Comparison of ENCODE assay signal across 14 cellular contexts in genomic region chr20:37297066-37297736, GRCh38. TPM values are rescaled to one million over a fixed set of nuclear protein-coding genes. Genes with fewer than 3 reads are reported as not detected.
DNase-seq lines count a peak whose midpoint lies in the region; ATAC-seq and TF ChIP-seq lines count a peak whose summit lies in the region.
"Had no signal": no experiment of that assay in that cellular context is flagged by ENCODE, and none has a peak within 500 bp of the region (broad histone marks: within the 10 kb centered on the region; RNA-seq: fewer than 3 reads in every experiment).

No MANE protein-coding gene starts in this region.

- 0 out of 2 replicates have a peak, but pooled peaks cover 7% of the 10 kb centered on the region for H3F3A ChIP-seq in GM23338 (replicated peaks; ENCODE audit: low read depth)

- H3K4me3 ChIP-seq in GM23338 (no peak overlapping the region), stomach (no peak overlapping the region), endodermal cell (ENCODE audit: low read length) (no peak overlapping the region)
- H3K4me3 ChIP-seq: dorsolateral prefrontal cortex, Peyer's patch had no signal

- TF ChIP-seq POLR2A in stomach (IDR thresholded peaks at IDR 0.05) = no peak

- H3K4me1 ChIP-seq in GM23338 (ENCODE audit: insufficient read depth) (peaks cover 7% of the 10 kb centered on the region; the same call in 1 of the 2 replicates), stomach (peaks cover 35 to 81% (median 65%) of the 10 kb centered on the region in 4 donors), endodermal cell (ENCODE audit: control insufficient read depth, insufficient read depth, low read length) (peaks cover 14% of the 10 kb centered on the region)

- no peaks in the 10 kb centered on the region for H3K27me3 Mint-ChIP-seq in GM23338 (ENCODE audit: insufficient read depth, low read depth, poor library complexity)
- H3K27me3 Mint-ChIP-seq in endodermal cell (ENCODE audit: insufficient read depth) = no peaks in the 10 kb centered on the region
- H3K27me3 Mint-ChIP-seq in progenitor cell of endocrine pancreas = no peaks in the 10 kb centered on the region
- H3K27me3 Mint-ChIP-seq: naive B cell; stimulated activated naive CD8-positive, alpha-beta T cell treated with anti-CD3 and anti-CD28 coated beads, Interleukin-15, amount 100 ng/mL, for 72 hours had no signal

- peaks cover 7% of the 10 kb centered on the region; the same call in 1 of the 2 replicates for H3K36me3 ChIP-seq in GM23338 (ENCODE audit: insufficient read depth)
- H3K36me3 ChIP-seq in stomach = peaks cover 8 to 41% (median 31%) of the 10 kb centered on the region in 4 donors
- H3K36me3 ChIP-seq in endodermal cell (ENCODE audit: control insufficient read depth, insufficient read depth, low read length) = peaks cover 53% of the 10 kb centered on the region

- H3K9ac ChIP-seq in endodermal cell (ENCODE audit: extremely low read depth, low read length, poor library complexity, severe bottlenecking) = no peak overlapping the region

- H3K9me3 Mint-ChIP-seq in GM23338 = peaks cover 13% of the 10 kb centered on the region
- peaks cover 16% of the 10 kb centered on the region for H3K9me3 Mint-ChIP-seq in endodermal cell
- peaks cover 7% of the 10 kb centered on the region for H3K9me3 Mint-ChIP-seq in progenitor cell of endocrine pancreas (ENCODE audit: low read depth)

- DNase-seq in GM23338 (ENCODE audit: low spot score) (no peak), amniotic epithelial cell (ENCODE audit: low read depth) (peak; percentile 76), fibroblast of the conjunctiva (ENCODE audit: low read depth) (peak; percentile 49), stomach (no peak), endodermal cell (no peak), progenitor cell of endocrine pancreas (ENCODE audit: low spot score, unreplicated experiment) (no peak), NCI-H510A treated with DMSO at 0.1 percent for 48 hours (lab: John Stamatoyannopoulos, UW) (no peak), HK-2 (ENCODE audit: unreplicated experiment) (no peak)
- DNase-seq: dorsolateral prefrontal cortex; naive B cell; stimulated activated CD4-positive, alpha-beta T cell treated with anti-CD3 and anti-CD28 coated beads, Interleukin-1b, Interleukin-23, amount 100 ng/mL, for 48 hours; stimulated activated naive CD8-positive, alpha-beta T cell treated with anti-CD3 and anti-CD28 coated beads, Interleukin-15, amount 100 ng/mL, for 72 hours; WERI-Rb-1 had no signal

- peaks cover 53% of the 10 kb centered on the region for H3K79me2 ChIP-seq in GM23338 (replicated peaks; ENCODE audit: insufficient read depth)

- peaks cover 13% of the 10 kb centered on the region for H3K4me1 Mint-ChIP-seq in GM23338
- H3K4me1 Mint-ChIP-seq in endodermal cell = peaks cover 27% of the 10 kb centered on the region
- H3K4me1 Mint-ChIP-seq in progenitor cell of endocrine pancreas (ENCODE audit: low read depth) = peaks cover 7% of the 10 kb centered on the region

- H3K27me3 ChIP-seq in GM23338 (ENCODE audit: insufficient read depth) (no peaks in the 10 kb centered on the region), stomach (no peaks in the 10 kb centered on the region), endodermal cell (ENCODE audit: control insufficient read depth, insufficient read depth, low read length, poor library complexity, severe bottlenecking) (no peaks in the 10 kb centered on the region)
- H3K27me3 ChIP-seq: dorsolateral prefrontal cortex, Peyer's patch had no signal

- no peak for ATAC-seq in GM23338
- ATAC-seq: stimulated activated naive CD8-positive, alpha-beta T cell treated with anti-CD3 and anti-CD28 coated beads, Interleukin-15, amount 100 ng/mL, for 72 hours had no signal

- peaks cover 7% of the 10 kb centered on the region; the same call in 1 of the 2 replicates for H4K20me1 ChIP-seq in GM23338 (replicated peaks; ENCODE audit: insufficient read depth)

- WGBS in stomach, 5 donors = 77 to 90% (median 82%) methylated on average over 13 of the region's 13 CpGs
- WGBS in endodermal cell (ENCODE audit: insufficient coverage in 1 of 2, insufficient read length in 1 of 2), 2 experiments = 94 to 96% methylated on average over 10 to 13 of the region's 13 CpGs

- no peak overlapping the region; the same call in 1 of the 2 replicates for H3K27ac Mint-ChIP-seq in GM23338
- no peak overlapping the region for H3K27ac Mint-ChIP-seq in endodermal cell
- H3K27ac Mint-ChIP-seq in progenitor cell of endocrine pancreas = no peak overlapping the region
- H3K27ac Mint-ChIP-seq: stimulated activated naive CD8-positive, alpha-beta T cell treated with anti-CD3 and anti-CD28 coated beads, Interleukin-15, amount 100 ng/mL, for 72 hours had no signal

- no peaks in the 10 kb centered on the region for H3K9me2 ChIP-seq in GM23338 (ENCODE audit: insufficient read depth)

- 0 out of 2 replicates have a peak overlapping the region, but pooled peaks have one; percentile 27 for H3K27ac ChIP-seq in GM23338 (ENCODE audit: low read depth)
- H3K27ac ChIP-seq in stomach = peak overlapping the region in 4 of 5 donors; percentile 65 to 84 (median 77)
- H3K27ac ChIP-seq in endodermal cell (ENCODE audit: low read depth, low read length) = no peak overlapping the region
- H3K27ac ChIP-seq: WERI-Rb-1 had no signal

- no peak for TF ChIP-seq EP300 in stomach (IDR thresholded peaks at IDR 0.05)

- no peaks in the 10 kb centered on the region for H3K9me3 ChIP-seq in stomach
- peaks cover 17% of the 10 kb centered on the region for H3K9me3 ChIP-seq in endodermal cell (ENCODE audit: control insufficient read depth, low read length)
- H3K9me3 ChIP-seq: Peyer's patch had no signal

- intact Hi-C loops in stomach (cut with DNase I; ENCODE audit: low total_unique reads) = no loop called here

- no peak overlapping the region for H3K4me2 ChIP-seq in GM23338

- H3K36me3 Mint-ChIP-seq in GM23338 (ENCODE audit: low read depth) (peaks cover 45% of the 10 kb centered on the region), endodermal cell (ENCODE audit: low read depth) (peaks cover 57% of the 10 kb centered on the region), progenitor cell of endocrine pancreas (ENCODE audit: insufficient read depth) (peaks cover 37% of the 10 kb centered on the region)

- H2AFZ ChIP-seq in GM23338 = no peak overlapping the region

- TF ChIP-seq CTCF in GM23338 (conservative IDR thresholded peaks at IDR 0.05; ENCODE audit: low read depth in 2 of 2) (no peak), stomach (IDR thresholded peaks at IDR 0.05) (no peak), endodermal cell (conservative IDR thresholded peaks at IDR 0.05) (no peak), progenitor cell of endocrine pancreas (IDR thresholded peaks at IDR 0.05; ENCODE audit: unreplicated experiment) (no peak)

- H3K4me3 Mint-ChIP-seq in GM23338 = no peak overlapping the region
- no peak overlapping the region for H3K4me3 Mint-ChIP-seq in endodermal cell
- no peak overlapping the region for H3K4me3 Mint-ChIP-seq in progenitor cell of endocrine pancreas (ENCODE audit: low read depth)
- H3K4me3 Mint-ChIP-seq: stimulated activated naive CD8-positive, alpha-beta T cell treated with anti-CD3 and anti-CD28 coated beads, Interleukin-15, amount 100 ng/mL, for 72 hours had no signal

TF ChIP-seq in GM23338, 12 proteins besides CTCF, POLR2A, EP300 and RAD21 (continues in another document):
- TF ChIP-seq STAT1 (IDR thresholded peaks at IDR 0.05; ENCODE audit: unreplicated experiment) (no peak), EZH2 (IDR thresholded peaks at IDR 0.05; ENCODE audit: low read depth, unreplicated experiment) (no peak), EZH2phosphoT487 (IDR thresholded peaks at IDR 0.05; ENCODE audit: unreplicated experiment) (no peak)

RNA-seq across cellular contexts. Expression of gene MANBAL, which starts 7.7 kb away (rescaled TPM):
- total RNA-seq in GM23338 (2014; rRNA removed; shearing (Covaris generic)) = 28.4 and 31.7 TPM in 2 replicates
- polyA plus RNA-seq in GM23338 (2016; fragmentation: Nextera tagmentation; extraction: Ambion mirVana) = 44.2 and 48.1 TPM in 2 replicates
- total RNA-seq in stomach = 10 to 100 TPM in 3 of 5 donors, 1 to 10 TPM in 2; 2.3 to 27.5 (median 15.2) TPM
- polyA plus RNA-seq in stomach = 10 to 100 TPM; 43.5 to 57.7 (median 57.5) TPM
- total RNA-seq in endodermal cell = 10 to 100 TPM; 44.4 to 49.9 TPM
- polyA plus RNA-seq in endodermal cell (2013, experiment 1 of 2) = 60.3 TPM
- polyA plus RNA-seq in endodermal cell (2013, experiment 2 of 2) = 61.4 TPM
- 39.4 and 41.2 TPM in 2 replicates for total RNA-seq in progenitor cell of endocrine pancreas

RNA-seq across cellular contexts. Expression of gene GHRH, which starts 35.6 kb away (rescaled TPM):
- total RNA-seq in GM23338 (2014; rRNA removed; shearing (Covaris generic)) = not detected in 2 replicates
- polyA plus RNA-seq in GM23338 (2016; fragmentation: Nextera tagmentation; extraction: Ambion mirVana) = 0.40 TPM in 1 of 2 replicates, not detected in the other
- total RNA-seq in stomach = not detected
- polyA plus RNA-seq in stomach = not detected
- not detected for total RNA-seq in endodermal cell
- 0.78 TPM for polyA plus RNA-seq in endodermal cell (2013, experiment 1 of 2)
- not detected for polyA plus RNA-seq in endodermal cell (2013, experiment 2 of 2)
- 0.75 TPM in 1 of 2 replicates, not detected in the other for total RNA-seq in progenitor cell of endocrine pancreas
- total RNA-seq: Peyer's patch had no signal

RNA-seq across cellular contexts. Expression of gene SRC, which starts 48.7 kb away (rescaled TPM):
- total RNA-seq in GM23338 (2014; rRNA removed; shearing (Covaris generic)) = 25.9 and 34.6 TPM in 2 replicates
- polyA plus RNA-seq in GM23338 (2016; fragmentation: Nextera tagmentation; extraction: Ambion mirVana) = 7.1 and 8.0 TPM in 2 replicates
- total RNA-seq in stomach = 100 to 1,000 TPM in 1 of 5 donors, 10 to 100 TPM in 4; 31.6 to 471 (median 69.8) TPM
- polyA plus RNA-seq in stomach = 10 to 100 TPM; 40.7 to 47.4 (median 47.2) TPM
- total RNA-seq in endodermal cell = 100 to 1,000 TPM in 1 of 2 donors, 10 to 100 TPM in 1; 75.6 to 109 TPM
- polyA plus RNA-seq in endodermal cell (2013, experiment 1 of 2) = 48.4 TPM
- 41.1 TPM for polyA plus RNA-seq in endodermal cell (2013, experiment 2 of 2)
- total RNA-seq in progenitor cell of endocrine pancreas = 126 and 128 TPM in 2 replicates

Comparison
In these comparisons a context has a peak if more than half of its experiments do, and no peak if none do; other contexts are left out.
1. DNase-seq: peak in amniotic epithelial cell (single experiment) and fibroblast of the conjunctiva (single experiment); none in GM23338 (single experiment), stomach (single experiment), endodermal cell (single experiment), progenitor cell of endocrine pancreas (single experiment), NCI-H510A treated with DMSO at 0.1 percent for 48 hours (single experiment) and HK-2 (single experiment).